13 cellular contexts compared by ENCODE assay signal in genomic region chr17:78817123-78817522, GRCh38. TPM values are rescaled to one million over a fixed set of nuclear protein-coding genes. Genes with fewer than 3 reads are reported as not detected.
DNase-seq lines count a peak whose midpoint lies in the region; ATAC-seq and TF ChIP-seq lines count a peak whose summit lies in the region.
"Had no signal": no experiment of that assay in that cellular context is flagged by ENCODE, and none has a peak within 500 bp of the region (broad histone marks: within the 10 kb centered on the region; RNA-seq: fewer than 3 reads in every experiment).

No MANE protein-coding gene starts in this region.

- peaks cover 15% of the 10 kb centered on the region for H4K20me1 ChIP-seq in DND-41 (ENCODE audit: insufficient read depth, low read length)

- H3K4me3 ChIP-seq in DND-41 (ENCODE audit: low read depth in 1 of 2, low read length in 2 of 2) = no peak overlapping the region
- H3K4me3 ChIP-seq: testis had no signal

- peak overlapping the region; percentile 92 for H3K27ac Mint-ChIP-seq in activated naive CD8-positive, alpha-beta T cell treated with anti-CD3 and anti-CD28 coated beads, Interleukin-2, amount 10 ng/mL, durations not matched to agents 7 days and 5 days
- H3K27ac Mint-ChIP-seq: progenitor cell of endocrine pancreas had no signal

- DNase-seq in DND-41 (peak; percentile 21), NCI-H2107 (lab: John Stamatoyannopoulos, UW) (no peak), cardiac septum (ENCODE audit: low spot score) (no peak)
- DNase-seq in activated CD4-positive, alpha-beta T cell treated with anti-CD3 and anti-CD28 coated beads, Interleukin-2, amount 50 U/mL, for 4 hours = peak; percentile 33 to 37
- no peak for DNase-seq in activated naive CD8-positive, alpha-beta T cell treated with anti-CD3 and anti-CD28 coated beads, Interleukin-2, amount 10 ng/mL, durations not matched to agents 7 days and 5 days
- DNase-seq in stimulated activated CD4-positive, alpha-beta T cell treated with anti-CD3 and anti-CD28 coated beads, Interleukin-1b, Interleukin-23, amount 100 ng/mL, for 48 hours = peak; percentile 78
- DNase-seq: erythroblast, NCI-H1105 treated with DMSO at 0.1 percent for 48 hours, testis had no signal

- 0 out of 2 replicates have a peak, but pooled peaks cover 2% of the 10 kb centered on the region for H3K79me2 ChIP-seq in DND-41 (ENCODE audit: insufficient read depth, low read length)

- ATAC-seq in DND-41 (ENCODE audit: insufficient read depth, low read depth) = peak; percentile 25; the same call in 1 of the 3 replicates
- ATAC-seq in activated naive CD8-positive, alpha-beta T cell treated with anti-CD3 and anti-CD28 coated beads, Interleukin-2, amount 10 ng/mL, durations not matched to agents 7 days and 5 days (ENCODE audit: low read depth) = peak; percentile 84
- ATAC-seq in esophagus mucosa = no peak
- ATAC-seq in GM21723 (IDR thresholded peaks at IDR 0.05; ENCODE audit: unreplicated experiment) = no peak

- peak overlapping the region; percentile 48 for H3K4me3 Mint-ChIP-seq in activated naive CD8-positive, alpha-beta T cell treated with anti-CD3 and anti-CD28 coated beads, Interleukin-2, amount 10 ng/mL, durations not matched to agents 7 days and 5 days

- H3K36me3 Mint-ChIP-seq in activated naive CD8-positive, alpha-beta T cell treated with anti-CD3 and anti-CD28 coated beads, Interleukin-2, amount 10 ng/mL, durations not matched to agents 7 days and 5 days = peaks cover 25% of the 10 kb centered on the region

- POLR2A ChIA-PET in activated naive CD8-positive, alpha-beta T cell treated with anti-CD3 and anti-CD28 coated beads, Interleukin-2, amount 10 ng/mL, durations not matched to agents 7 days and 5 days (lab: Charles Lee) = interaction anchor here (0.5 to 1.0 kb wide), 2 partner anchors 13 to 39 kb away, joined by 3 to 4 read pairs; no protein-coding TSS in a partner anchor

- H3K27ac ChIP-seq in DND-41 (ENCODE audit: low read length) = no peak overlapping the region
- H3K27ac ChIP-seq: C4-2B, testis had no signal

- no peak for TF ChIP-seq CTCF in DND-41 (IDR thresholded peaks at IDR 0.05; ENCODE audit: borderline replicate concordance, extremely low read depth, low read length, poor library complexity, severe bottlenecking)

- no peaks in the 10 kb centered on the region for H3K9me3 Mint-ChIP-seq in activated naive CD8-positive, alpha-beta T cell treated with anti-CD3 and anti-CD28 coated beads, Interleukin-2, amount 10 ng/mL, durations not matched to agents 7 days and 5 days

- no peaks in the 10 kb centered on the region for H3K27me3 ChIP-seq in DND-41 (ENCODE audit: insufficient read depth, low read length, poor library complexity)
- H3K27me3 ChIP-seq: testis had no signal

- no peaks in the 10 kb centered on the region for H3K9me3 ChIP-seq in DND-41 (ENCODE audit: insufficient read depth, low read length, severe bottlenecking)
- H3K9me3 ChIP-seq: testis had no signal

- no peak overlapping the region for H3K4me2 ChIP-seq in DND-41 (ENCODE audit: insufficient read depth, low read length)

- H3K4me1 Mint-ChIP-seq in activated naive CD8-positive, alpha-beta T cell treated with anti-CD3 and anti-CD28 coated beads, Interleukin-2, amount 10 ng/mL, durations not matched to agents 7 days and 5 days = peaks cover 31% of the 10 kb centered on the region

- H3K4me1 ChIP-seq in DND-41 (ENCODE audit: insufficient read depth, low read length) = peaks cover 37% of the 10 kb centered on the region
- H3K4me1 ChIP-seq: testis had no signal

- intact Hi-C loops in cardiac septum (cut with DNase I) = no loop called here

- peaks cover 91% of the 10 kb centered on the region for H3K36me3 ChIP-seq in DND-41 (ENCODE audit: insufficient read depth, low read length)

- no peak overlapping the region for H3K9ac ChIP-seq in DND-41 (ENCODE audit: low read depth, low read length)

- H3K27me3 Mint-ChIP-seq in activated naive CD8-positive, alpha-beta T cell treated with anti-CD3 and anti-CD28 coated beads, Interleukin-2, amount 10 ng/mL, durations not matched to agents 7 days and 5 days = no peaks in the 10 kb centered on the region
- H3K27me3 Mint-ChIP-seq: progenitor cell of endocrine pancreas had no signal

- no peak overlapping the region for H2AFZ ChIP-seq in DND-41 (ENCODE audit: low read depth, low read length)

RNA-seq across cellular contexts. Expression of gene USP36, which starts 23.5 kb away (rescaled TPM):
- total RNA-seq in activated naive CD8-positive, alpha-beta T cell treated with anti-CD3 and anti-CD28 coated beads, Interleukin-2, amount 10 ng/mL, durations not matched to agents 7 days and 5 days = 10 to 100 TPM; 87.8 to 94.3 TPM
- total RNA-seq in esophagus mucosa (26.4 TPM), cardiac septum (19.5 TPM)

RNA-seq across cellular contexts. Expression of gene CYTH1, which starts 35.0 kb away (rescaled TPM):
- 100 to 1,000 TPM; 180 to 200 TPM for total RNA-seq in activated naive CD8-positive, alpha-beta T cell treated with anti-CD3 and anti-CD28 coated beads, Interleukin-2, amount 10 ng/mL, durations not matched to agents 7 days and 5 days
- total RNA-seq in esophagus mucosa (54.7 TPM), cardiac septum (29.4 TPM)

Comparison
In these comparisons a context has a peak if more than half of its experiments do, and no peak if none do; other contexts are left out.
1. ATAC-seq: peak in DND-41 (single experiment) and activated naive CD8-positive, alpha-beta T cell treated with anti-CD3 and anti-CD28 coated beads, Interleukin-2, amount 10 ng/mL, durations not matched to agents 7 days and 5 days (single experiment); none in esophagus mucosa (single experiment) and GM21723 (single experiment).
2. DNase-seq: peak in DND-41 (single experiment), activated CD4-positive, alpha-beta T cell treated with anti-CD3 and anti-CD28 coated beads, Interleukin-2, amount 50 U/mL, for 4 hours (2 of 2) and stimulated activated CD4-positive, alpha-beta T cell treated with anti-CD3 and anti-CD28 coated beads, Interleukin-1b, Interleukin-23, amount 100 ng/mL, for 48 hours (single experiment); none in activated naive CD8-positive, alpha-beta T cell treated with anti-CD3 and anti-CD28 coated beads, Interleukin-2, amount 10 ng/mL, durations not matched to agents 7 days and 5 days (single experiment), NCI-H2107 (single experiment) and cardiac septum (single experiment).